ENCODE assay signal across 8 cellular contexts in the genomic region with DNA sequence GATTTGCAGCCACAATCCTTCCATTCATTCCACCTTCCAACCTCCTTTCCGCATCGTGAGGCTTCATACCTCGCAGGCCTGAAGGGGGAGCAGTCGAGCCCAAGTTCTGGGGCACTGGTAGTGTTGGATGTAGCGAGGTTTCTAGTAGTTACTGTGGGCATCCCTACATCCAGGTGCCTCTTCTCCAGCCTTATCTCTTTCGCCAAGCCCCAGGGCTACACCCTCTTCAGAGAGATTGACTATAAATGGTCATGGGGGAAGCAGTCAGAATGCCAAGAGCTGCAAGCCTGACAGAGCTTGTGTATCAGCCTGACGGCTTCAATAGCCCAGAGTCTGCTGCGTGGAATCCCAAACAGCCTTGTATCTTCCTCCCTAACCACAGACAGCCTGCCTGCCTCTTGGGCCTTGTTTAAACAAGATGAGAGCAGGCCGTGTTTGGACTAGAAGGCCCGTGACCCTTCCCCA. TPM values are rescaled to one million over a fixed set of nuclear protein-coding genes. Genes with fewer than 3 reads are reported as not detected.
DNase-seq lines count a peak whose midpoint lies in the region; ATAC-seq and TF ChIP-seq lines count a peak whose summit lies in the region.

No MANE protein-coding gene starts in this region.

- H3K9me3 Mint-ChIP-seq in activated CD4-positive, alpha-beta memory T cell treated with anti-CD3 and anti-CD28 coated beads for 36 hours: no peaks in the 10 kb centered on the region

- H3K4me1 ChIP-seq in iPS DF 6.9 (ENCODE audit: control insufficient read depth, insufficient read depth, low read length): no peaks in the 10 kb centered on the region; the same call in 1 of the 2 replicates

- DNase-seq in AG04450 (ENCODE audit: low read depth, low spot score) (peak; percentile 97), GM13977 (ENCODE audit: low spot score) (no peak), iPS DF 6.9 (ENCODE audit: low read depth, low spot score) (peak; percentile 57)
- peak; percentile 38 for DNase-seq in activated CD4-positive, alpha-beta memory T cell treated with anti-CD3 and anti-CD28 coated beads for 36 hours
- DNase-seq in stimulated activated naive CD8-positive, alpha-beta T cell treated with anti-CD3 and anti-CD28 coated beads, Interleukin-15, Interleukin-2, amounts not matched to agents 100 U/mL and 50 U/mL, for 24 hours: peak; percentile 33
- no peak for DNase-seq in stimulated activated naive CD4-positive, alpha-beta T cell treated with Interleukin-2 at 50 U/mL for 16 hours (lab: John Stamatoyannopoulos, UW)

- CTCF ChIA-PET in AG04450 (lab: Charles Lee): interaction anchor here (0.5 to 1.3 kb wide), 19 partner anchors 9 to 330 kb away, joined by 3 to 9 read pairs (median 3); no protein-coding TSS in a partner anchor
- CTCF ChIA-PET in activated CD4-positive, alpha-beta memory T cell treated with anti-CD3 and anti-CD28 coated beads for 36 hours (lab: Charles Lee): interaction anchor here (0.7 to 4.4 kb wide), 8 partner anchors 13 to 95 kb away, joined by 3 to 32 read pairs (median 4); no protein-coding TSS in a partner anchor

- H3K36me3 ChIP-seq in iPS DF 6.9 (ENCODE audit: control insufficient read depth, insufficient read depth, low read length): no peaks in the 10 kb centered on the region

- POLR2A ChIA-PET in AG04450 (lab: Yijun Ruan, JAX): interaction anchor here (0.6 to 2.1 kb wide), 13 partner anchors 9 to 104 kb away, joined by 3 to 13 read pairs (median 4); partner anchors contain the start of genes CLMP and HSPA8
- POLR2A ChIA-PET in activated CD4-positive, alpha-beta memory T cell treated with anti-CD3 and anti-CD28 coated beads for 36 hours (lab: Charles Lee): no interaction called here

- in situ Hi-C loops in GM13977 (cut with MboI; ENCODE audit: low pct_unique_long_range_greater_than_20kb, low sequenced_read_pairs, unreplicated experiment): no loop called here

- no peaks in the 10 kb centered on the region for H3K4me1 Mint-ChIP-seq in activated CD4-positive, alpha-beta memory T cell treated with anti-CD3 and anti-CD28 coated beads for 36 hours (ENCODE audit: low read depth)

- no peaks in the 10 kb centered on the region for H3K36me3 Mint-ChIP-seq in activated CD4-positive, alpha-beta memory T cell treated with anti-CD3 and anti-CD28 coated beads for 36 hours

- no CpG with 5 or more reads among the region's 10 CpGs for WGBS in iPS DF 6.9 (ENCODE audit: insufficient coverage, insufficient read length)

- no peak for ATAC-seq in stimulated activated naive CD8-positive, alpha-beta T cell treated with anti-CD3 and anti-CD28 coated beads, Interleukin-15, Interleukin-2, amounts not matched to agents 100 U/mL and 50 U/mL, for 24 hours
- no peak for ATAC-seq in HG03342 (IDR thresholded peaks at IDR 0.05; ENCODE audit: unreplicated experiment)
- no peak for ATAC-seq in HG03108 (IDR thresholded peaks at IDR 0.05; ENCODE audit: unreplicated experiment)

- no peak overlapping the region for H3K27ac Mint-ChIP-seq in activated CD4-positive, alpha-beta memory T cell treated with anti-CD3 and anti-CD28 coated beads for 36 hours

- H3K4me3 Mint-ChIP-seq in activated CD4-positive, alpha-beta memory T cell treated with anti-CD3 and anti-CD28 coated beads for 36 hours: no peak overlapping the region

- H3K27ac ChIP-seq in AG04450 (ENCODE audit: low read depth, low read length): peak overlapping the region; percentile 93
- no peak overlapping the region for H3K27ac ChIP-seq in iPS DF 6.9 (ENCODE audit: low read length)

- H3K4me3 ChIP-seq in AG04450 (ENCODE audit: low read depth, low read length) (no peak overlapping the region), iPS DF 6.9 (ENCODE audit: low read length) (no peak overlapping the region)

- no peaks in the 10 kb centered on the region for H3K27me3 ChIP-seq in AG04450 (ENCODE audit: control insufficient read depth, insufficient read depth, low read length)
- H3K27me3 ChIP-seq in iPS DF 6.9 (ENCODE audit: control insufficient read depth, insufficient read depth, low read length): no peaks in the 10 kb centered on the region

- TF ChIP-seq CTCF in AG04450 (IDR thresholded peaks at IDR 0.05; ENCODE audit: low read depth, low read length) (peak; percentile 72), GM13977 (IDR thresholded peaks at IDR 0.05; ENCODE audit: extremely low read depth, insufficient read depth, missing control alignments) (peak; percentile 60)

- intact Hi-C loops in activated CD4-positive, alpha-beta memory T cell treated with anti-CD3 and anti-CD28 coated beads for 36 hours (cut with micrococcal nuclease): loop anchor here (10.0 kb wide), 1 partner anchor 51 kb away; no protein-coding TSS in a partner anchor

- H3K27me3 Mint-ChIP-seq in activated CD4-positive, alpha-beta memory T cell treated with anti-CD3 and anti-CD28 coated beads for 36 hours: no peaks in the 10 kb centered on the region

- no peaks in the 10 kb centered on the region for H3K9me3 ChIP-seq in AG04450 (ENCODE audit: control insufficient read depth, insufficient read depth, low read length)
- H3K9me3 ChIP-seq in iPS DF 6.9 (ENCODE audit: control insufficient read depth, insufficient read depth, low read length): no peaks in the 10 kb centered on the region

RNA-seq across cellular contexts. Expression of gene CLMP, which starts 28.9 kb away (rescaled TPM):
- 251 and 288 TPM in 2 replicates for polyA plus RNA-seq in AG04450 (2011; rRNA removed)
- 500 and 661 TPM in 2 replicates for polyA minus RNA-seq in AG04450 (2011; rRNA and poly(A)+ RNA removed)
- under 1 TPM; 0.31 to 0.44 TPM for total RNA-seq in activated CD4-positive, alpha-beta memory T cell treated with anti-CD3 and anti-CD28 coated beads for 36 hours

Comparison
In these comparisons a context has a peak if more than half of its experiments do, and no peak if none do; other contexts are left out.
1. DNase-seq: peak in AG04450 (single experiment), activated CD4-positive, alpha-beta memory T cell treated with anti-CD3 and anti-CD28 coated beads for 36 hours (single experiment), iPS DF 6.9 (single experiment) and stimulated activated naive CD8-positive, alpha-beta T cell treated with anti-CD3 and anti-CD28 coated beads, Interleukin-15, Interleukin-2, amounts not matched to agents 100 U/mL and 50 U/mL, for 24 hours (single experiment); none in GM13977 (single experiment) and stimulated activated naive CD4-positive, alpha-beta T cell treated with Interleukin-2 at 50 U/mL for 16 hours (single experiment).